1 cellular context compared by ENCODE assay signal in genomic region chr15:98428253-98428989, GRCh38.
TF ChIP-seq lines count a peak whose summit lies in the region.

No MANE protein-coding gene starts in this region.

TF ChIP-seq in H1, 55 proteins besides CTCF, POLR2A, EP300 and RAD21 (continued from another document):
- TF ChIP-seq TEAD4 (IDR thresholded peaks at IDR 0.05; ENCODE audit: low read depth, low read length), result 0 out of 2 replicates have a peak, but pooled peaks have one; percentile 3
- TF ChIP-seq CEBPB (IDR thresholded peaks at IDR 0.05; ENCODE audit: low read depth, low read length), result no peak
- no peak for TF ChIP-seq SP2 (IDR thresholded peaks at IDR 0.05; ENCODE audit: low read length)
- TF ChIP-seq ASH2L (IDR thresholded peaks at IDR 0.05; ENCODE audit: low read length), result peak; percentile 20
- 0 out of 2 replicates have a peak, but pooled peaks have one; percentile 32 for TF ChIP-seq YY1 (IDR thresholded peaks at IDR 0.05; ENCODE audit: low read depth, low read length)
- peak; percentile 40; the same call in 1 of the 2 replicates for TF ChIP-seq RBBP5 (IDR thresholded peaks at IDR 0.05; ENCODE audit: borderline replicate concordance, low read depth, low read length)
